ENCODE assay signal across 8 cellular contexts in the genomic region with DNA sequence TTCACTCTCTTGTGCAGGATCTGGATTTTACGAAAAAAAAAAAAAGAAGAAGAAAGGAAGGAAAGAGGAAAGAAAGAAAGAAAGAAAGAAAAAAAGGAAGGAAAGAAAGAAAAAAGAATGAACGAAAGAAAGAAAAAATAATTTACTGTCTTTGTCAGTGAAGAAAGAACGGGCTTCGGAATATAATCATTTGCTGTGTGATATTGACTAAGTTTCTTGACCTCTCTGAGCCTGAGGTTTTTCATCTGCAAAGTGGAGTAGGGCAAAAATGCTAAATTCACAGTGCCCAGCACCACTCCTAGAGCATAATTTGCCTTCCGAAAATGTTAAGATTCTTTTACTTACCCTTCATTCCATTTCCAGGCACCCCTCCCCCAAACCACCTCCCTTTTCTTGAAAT. TPM values are rescaled to one million over a fixed set of nuclear protein-coding genes. Genes with fewer than 3 reads are reported as not detected.
A peak's percentile ranks its signal among the peaks of the same experiment; 100 is the strongest.
DNase-seq lines count a peak whose midpoint lies in the region; ATAC-seq, FAIRE-seq and TF ChIP-seq lines count a peak whose summit lies in the region.

No MANE protein-coding gene starts in this region.

- WGBS in prostate gland: 53% methylated on average over 5 of the region's 5 CpGs

- peak overlapping the region; percentile 80 for H3K4me3 ChIP-seq in GM06990 (replicated peaks; ENCODE audit: low read depth, low read length)
- peak overlapping the region; percentile 32 for H3K4me3 ChIP-seq in RWPE2 (ENCODE audit: severe bottlenecking)
- H3K4me3 ChIP-seq in epithelial cell of esophagus (ENCODE audit: low read length): peak overlapping the region; percentile 36
- H3K4me3 ChIP-seq in prostate gland: peak overlapping the region; percentile 29 to 35

- H3K9me3 ChIP-seq in RWPE2 (ENCODE audit: severe bottlenecking) (no peaks in the 10 kb centered on the region), prostate gland (no peaks in the 10 kb centered on the region)

- H3K27ac ChIP-seq in RWPE2 (ENCODE audit: poor library complexity, severe bottlenecking) (peak overlapping the region; percentile 11), prostate gland (peak overlapping the region; percentile 50 to 55)

- TF ChIP-seq CTCF in GM06990 (IDR thresholded peaks at IDR 0.05; ENCODE audit: insufficient read depth, low read length, poor library complexity, severe bottlenecking): no peak
- TF ChIP-seq CTCF in RWPE2 (IDR thresholded peaks at IDR 0.05; ENCODE audit: poor library complexity, severe bottlenecking): no peak
- TF ChIP-seq CTCF in epithelial cell of esophagus (IDR thresholded peaks at IDR 0.05; ENCODE audit: insufficient read depth, low read depth, low read length, missing control alignments): no peak
- TF ChIP-seq CTCF in prostate gland (IDR thresholded peaks at IDR 0.05): no peak

- H3K27me3 ChIP-seq in GM06990 (replicated peaks; ENCODE audit: control insufficient read depth, insufficient read depth, low read length): no peaks in the 10 kb centered on the region
- H3K27me3 ChIP-seq in RWPE2 (ENCODE audit: insufficient read depth, poor library complexity, severe bottlenecking): no peaks in the 10 kb centered on the region
- no peaks in the 10 kb centered on the region for H3K27me3 ChIP-seq in prostate gland (replicated peaks; ENCODE audit: insufficient read depth)

- peaks cover 9% of the 10 kb centered on the region for H3K36me3 ChIP-seq in GM06990 (ENCODE audit: control insufficient read depth, insufficient read depth, low read length)
- no peaks in the 10 kb centered on the region for H3K36me3 ChIP-seq in RWPE2 (ENCODE audit: low read depth)
- H3K36me3 ChIP-seq in prostate gland: no peaks in the 10 kb centered on the region

- no peak for TF ChIP-seq POLR2A in prostate gland (IDR thresholded peaks at IDR 0.05)

- no peak for FAIRE-seq in GM19239 (lab: Jason Lieb, UNC)

- intact Hi-C loops in prostate gland (cut with DNase I): no loop called here

- no peak for DNase-seq in GM06990 (ENCODE audit: extremely low read depth, insufficient read length)
- DNase-seq in RWPE2 (ENCODE audit: low spot score): no peak
- DNase-seq in epithelial cell of esophagus (ENCODE audit: low read depth): no peak
- no peak for DNase-seq in prostate gland (ENCODE audit: low spot score)
- no peak for DNase-seq in GM19238 (ENCODE audit: insufficient read length, low spot score)
- DNase-seq in NCI-H146 (lab: John Stamatoyannopoulos, UW): no peak
- DNase-seq in GM19239 (ENCODE audit: insufficient read length, low spot score): no peak

- ATAC-seq in RWPE2 (ENCODE audit: low read depth): no peak
- no peak for ATAC-seq in GM21528 (IDR thresholded peaks at IDR 0.05; ENCODE audit: low FRiP score, unreplicated experiment)

- H3K4me1 ChIP-seq in RWPE2 (ENCODE audit: insufficient read depth, poor library complexity, severe bottlenecking) (peaks cover 12% of the 10 kb centered on the region), prostate gland (replicated peaks) (peaks cover 9% of the 10 kb centered on the region)

RNA-seq across cellular contexts. Expression of a gene that starts 0.3 kb away (rescaled TPM):
- total RNA-seq in prostate gland: 1 to 10 TPM; 1.2 to 10.0 TPM

RNA-seq across cellular contexts. Expression of a gene that starts 0.4 kb away (rescaled TPM):
- 1 to 10 TPM; 1.9 to 9.9 TPM for total RNA-seq in prostate gland

RNA-seq across cellular contexts. Expression of a gene that starts 5.2 kb away (rescaled TPM):
- 100 to 1,000 TPM in 1 of 2 donors, 10 to 100 TPM in 1; 87.4 to 102 TPM for total RNA-seq in prostate gland

RNA-seq across cellular contexts. Expression of a gene that starts 22.9 kb away (rescaled TPM):
- 10 to 100 TPM; 36.8 to 57.7 TPM for total RNA-seq in prostate gland
